9 cellular contexts compared by ENCODE assay signal in the genomic region with DNA sequence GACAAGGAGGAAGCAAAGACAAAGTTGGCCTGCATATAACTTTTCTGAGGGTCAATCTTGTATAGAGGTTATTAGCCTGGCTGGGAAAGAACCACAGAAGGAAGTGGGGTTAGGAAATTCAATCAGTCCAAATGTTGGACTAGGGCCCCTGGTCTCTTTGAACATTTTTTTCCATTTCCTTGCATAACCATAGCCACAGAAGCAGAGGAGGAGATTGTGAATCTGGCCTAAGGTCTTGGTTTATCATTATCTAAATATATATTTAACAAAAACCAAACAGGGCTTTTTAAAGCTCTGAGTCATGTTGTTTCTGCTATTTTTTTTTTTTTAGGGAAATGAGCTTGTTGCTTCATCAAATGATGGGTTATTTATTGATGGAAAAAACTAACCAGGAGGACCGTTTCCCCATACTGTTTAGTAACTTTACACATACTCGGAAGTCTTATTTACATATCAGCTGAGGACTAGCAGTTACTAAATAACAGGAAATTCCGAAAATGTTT.
DNase-seq lines count a peak whose midpoint lies in the region; ATAC-seq and TF ChIP-seq lines count a peak whose summit lies in the region.
"Had no signal": no experiment of that assay in that cellular context is flagged by ENCODE, and none has a peak within 500 bp of the region (broad histone marks: within the 10 kb centered on the region; RNA-seq: fewer than 3 reads in every experiment).

No MANE protein-coding gene starts in this region.

- H3K9me3 Mint-ChIP-seq in type B pancreatic cell, result peaks cover 4% of the 10 kb centered on the region
- peaks cover 2% of the 10 kb centered on the region for H3K9me3 Mint-ChIP-seq in activated CD4-positive, alpha-beta T cell treated with anti-CD3 and anti-CD28 coated beads, Interleukin-2, amount 10 ng/mL, durations not matched to agents 24 days and 14 days

- no peak for TF ChIP-seq POLR2A in heart left ventricle (IDR thresholded peaks at IDR 0.05)

- H3K27ac Mint-ChIP-seq in type B pancreatic cell, result peak overlapping the region; percentile 3
- no peak overlapping the region for H3K27ac Mint-ChIP-seq in activated CD4-positive, alpha-beta T cell treated with anti-CD3 and anti-CD28 coated beads, Interleukin-2, amount 10 ng/mL, durations not matched to agents 24 days and 14 days

- intact Hi-C loops in heart left ventricle (cut with DNase I), result no loop called here
- intact Hi-C loops in cardiac septum (cut with DNase I), result no loop called here
- intact Hi-C loops in ascending aorta (cut with DNase I), result no loop called here
- intact Hi-C loops in activated CD4-positive, alpha-beta T cell treated with anti-CD3 and anti-CD28 coated beads, Interleukin-2, amount 10 ng/mL, durations not matched to agents 24 days and 14 days (cut with micrococcal nuclease), result no loop called here

- TF ChIP-seq CTCF in heart left ventricle (IDR thresholded peaks at IDR 0.05) (no peak), type B pancreatic cell (conservative IDR thresholded peaks at IDR 0.05) (no peak), ascending aorta (IDR thresholded peaks at IDR 0.05) (no peak)

- H3K4me1 ChIP-seq in heart left ventricle (peaks cover 0 to 14% (median 0%) of the 10 kb centered on the region in 12 donors), ascending aorta (no peaks in the 10 kb centered on the region)

- no peaks in the 10 kb centered on the region for H3K9me3 ChIP-seq in heart left ventricle
- H3K9me3 ChIP-seq in ascending aorta, result no peaks in the 10 kb centered on the region

- ATAC-seq in heart left ventricle (peak in 3 of 4 donors; percentile 46 to 48 (median 47)), HG03066 (IDR thresholded peaks at IDR 0.05; ENCODE audit: low read depth, unreplicated experiment) (peak; percentile 75)

- H3K4me3 ChIP-seq in heart left ventricle, result no peak overlapping the region
- no peak overlapping the region for H3K4me3 ChIP-seq in ascending aorta

- WGBS in heart left ventricle, 4 donors, result 58 to 70% (median 58%) methylated on average over 3 of the region's 3 CpGs

- H3K27me3 ChIP-seq in heart left ventricle (peaks cover 0 to 16% (median 0%) of the 10 kb centered on the region in 9 donors), ascending aorta (no peaks in the 10 kb centered on the region)

- no peaks in the 10 kb centered on the region for H3K36me3 ChIP-seq in heart left ventricle
- no peaks in the 10 kb centered on the region for H3K36me3 ChIP-seq in ascending aorta

- no peaks in the 10 kb centered on the region for H3K36me3 Mint-ChIP-seq in type B pancreatic cell
- H3K36me3 Mint-ChIP-seq in activated CD4-positive, alpha-beta T cell treated with anti-CD3 and anti-CD28 coated beads, Interleukin-2, amount 10 ng/mL, durations not matched to agents 24 days and 14 days (ENCODE audit: low read depth), result no peaks in the 10 kb centered on the region

- H3K4me1 Mint-ChIP-seq in type B pancreatic cell (ENCODE audit: unreplicated experiment), result peaks cover 12% of the 10 kb centered on the region
- peaks cover 6% of the 10 kb centered on the region for H3K4me1 Mint-ChIP-seq in activated CD4-positive, alpha-beta T cell treated with anti-CD3 and anti-CD28 coated beads, Interleukin-2, amount 10 ng/mL, durations not matched to agents 24 days and 14 days

- H3K4me3 Mint-ChIP-seq in type B pancreatic cell, result no peak overlapping the region
- H3K4me3 Mint-ChIP-seq in activated CD4-positive, alpha-beta T cell treated with anti-CD3 and anti-CD28 coated beads, Interleukin-2, amount 10 ng/mL, durations not matched to agents 24 days and 14 days, result no peak overlapping the region

- DNase-seq in heart left ventricle (no peak), cardiac septum (ENCODE audit: low spot score) (no peak), amniotic epithelial cell (ENCODE audit: low read depth) (peak; percentile 86), type B pancreatic cell (ENCODE audit: extremely low spot score, unreplicated experiment) (no peak), ascending aorta (ENCODE audit: low spot score in 2 of 2) (no peak)
- no peak for DNase-seq in stimulated activated CD4-positive, alpha-beta T cell treated with anti-CD3 and anti-CD28 coated beads, Interleukin-2, amount 100 ng/mL, for 24 hours
- DNase-seq in activated CD4-positive, alpha-beta T cell treated with anti-CD3 and anti-CD28 coated beads, Interleukin-2, amount 10 ng/mL, durations not matched to agents 24 days and 14 days, result no peak
- DNase-seq: T-helper 9 cell had no signal

- no peaks in the 10 kb centered on the region for H3K27me3 Mint-ChIP-seq in type B pancreatic cell
- H3K27me3 Mint-ChIP-seq in activated CD4-positive, alpha-beta T cell treated with anti-CD3 and anti-CD28 coated beads, Interleukin-2, amount 10 ng/mL, durations not matched to agents 24 days and 14 days, result no peaks in the 10 kb centered on the region

- no peak overlapping the region for H3K27ac ChIP-seq in heart left ventricle
- no peak overlapping the region for H3K27ac ChIP-seq in ascending aorta
